18 cellular contexts compared by ENCODE assay signal in genomic region chr11:20015529-20016427, GRCh38.
A peak's percentile ranks its signal among the peaks of the same experiment; 100 is the strongest.
DNase-seq lines count a peak whose midpoint lies in the region; ATAC-seq, FAIRE-seq and TF ChIP-seq lines count a peak whose summit lies in the region.
"Had no signal": no experiment of that assay in that cellular context is flagged by ENCODE, and none has a peak within 500 bp of the region (broad histone marks: within the 10 kb centered on the region; RNA-seq: fewer than 3 reads in every experiment).

No MANE protein-coding gene starts in this region.

- peak in 1 of 2 experiments; percentile 44 for DNase-seq in A549 (ENCODE audit: low read depth in 1 of 2, low spot score in 1 of 2)
- peak; percentile 99 for DNase-seq in NCI-H2029 treated with DMSO at 0.1 percent for 48 hours (lab: John Stamatoyannopoulos, UW)
- no peak for DNase-seq in K562 (ENCODE audit: extremely low read depth in 1 of 4, low spot score in 3 of 4)
- DNase-seq in HuH-7.5 (ENCODE audit: low spot score) = no peak
- no peak for DNase-seq in OCI-M2 (lab: John Stamatoyannopoulos, UW; ENCODE audit: unreplicated experiment)
- DNase-seq: activated CD8-positive, alpha-beta T cell treated with anti-CD3 and anti-CD28 coated beads, Interleukin-2, amount 10 ng/mL, durations not matched to agents 7 days and 5 days; amniotic stem cell; GOT3; mesenchymal stem cell; NCI-H1436 had no signal

- TF ChIP-seq CTCF in A549 (IDR thresholded peaks at IDR 0.05) (no peak), K562 (IDR thresholded peaks at IDR 0.05 in 2 of 3, conservative IDR thresholded peaks at IDR 0.05 in 1 of 3; ENCODE audit: insufficient read depth in 2 of 3, low read depth in 1 of 3, low read length in 3 of 3) (no peak)

- ATAC-seq in A549 (peak in 1 of 2 experiments; percentile 34; a peak in 2 of 6 replicates), K562 (no peak), HG03097 (IDR thresholded peaks at IDR 0.05; ENCODE audit: low FRiP score, unreplicated experiment) (no peak), GM19023 (IDR thresholded peaks at IDR 0.05; ENCODE audit: unreplicated experiment) (no peak)
- ATAC-seq: activated CD8-positive, alpha-beta T cell treated with anti-CD3 and anti-CD28 coated beads, Interleukin-2, amount 10 ng/mL, durations not matched to agents 7 days and 5 days had no signal

- BruUV-seq in K562 (replicated peaks; lab: Mats Ljungman, UMichigan) = no TSS peak

- in situ Hi-C loops in K562 (cut with MboI) = no loop called here

- no peak for TF ChIP-seq EP300 in A549 (IDR thresholded peaks at IDR 0.05)
- TF ChIP-seq EP300 in K562 (IDR thresholded peaks at IDR 0.05; ENCODE audit: low read length) = no peak

- CTCF ChIA-PET in A549 (lab: Yijun Ruan, JAX) = interaction anchor here (0.7 to 3.4 kb wide), 8 partner anchors 8 to 96 kb away, joined by 3 to 13 read pairs (median 4); no protein-coding TSS in a partner anchor
- CTCF ChIA-PET in K562 (lab: Yijun Ruan, JAX; ENCODE audit: low intra/inter-chr PET ratio) = no interaction called here

- H2AFZ ChIP-seq in K562 (ENCODE audit: low read depth, low read length) = no peak overlapping the region

- intact Hi-C loops in K562 (cut with micrococcal nuclease) = no loop called here

- H3K9me1 ChIP-seq in K562 (ENCODE audit: control insufficient read depth, insufficient read depth, low read length) = no peaks in the 10 kb centered on the region

- no peak for FAIRE-seq in A549 (lab: Jason Lieb, UNC)
- FAIRE-seq in K562 (lab: Jason Lieb, UNC) = no peak
- FAIRE-seq in islet of Langerhans (lab: Jason Lieb, UNC) = peak; percentile 88
- FAIRE-seq: D721Med had no signal

- H4K20me1 ChIP-seq in K562 (replicated peaks; ENCODE audit: control insufficient read depth, insufficient read depth, low read length) = no peaks in the 10 kb centered on the region

- H3K4me3 ChIP-seq in A549 = no peak overlapping the region
- no peak overlapping the region for H3K4me3 ChIP-seq in K562
- H3K4me3 ChIP-seq: SK-N-MC, skin epidermis, vagina had no signal

- POLR2A ChIA-PET in A549 (lab: Yijun Ruan, JAX) = no interaction called here
- POLR2A ChIA-PET in K562 (lab: Yijun Ruan, JAX) = no interaction called here

- H3K79me2 ChIP-seq in K562 (ENCODE audit: control insufficient read depth, insufficient read depth, low read length) = no peaks in the 10 kb centered on the region

- H3K9me3 ChIP-seq in A549 (no peaks in the 10 kb centered on the region), K562 (replicated peaks; ENCODE audit: control insufficient read depth, insufficient read depth, low read depth, low read length) (no peaks in the 10 kb centered on the region)
- H3K9me3 ChIP-seq: neutrophil, vagina had no signal

- H3K4me1 ChIP-seq in A549 = peaks cover 66% of the 10 kb centered on the region
- no peaks in the 10 kb centered on the region; a peak in 1 of 5 replicates for H3K4me1 ChIP-seq in K562 (replicated peaks in 1 of 2; ENCODE audit: control insufficient read depth in 2 of 2, insufficient read depth in 2 of 2, low read length in 2 of 2)
- H3K4me1 ChIP-seq: vagina had no signal

- no peaks in the 10 kb centered on the region for H3K36me3 ChIP-seq in K562 (ENCODE audit: control insufficient read depth, insufficient read depth, low read length)
- H3K36me3 ChIP-seq: neutrophil, vagina had no signal

- peaks cover 0 to 2% of the 10 kb centered on the region in 2 experiments; a peak in 1 of 5 replicates for H3K27me3 ChIP-seq in K562 (ENCODE audit: control insufficient read depth in 2 of 2, insufficient read depth in 2 of 2, low read length in 2 of 2)
- H3K27me3 ChIP-seq: vagina had no signal

- WGBS in A549 (ENCODE audit: missing lambda C conversion rate) = 65% methylated on average over 14 of the region's 14 CpGs
- 16% methylated on average over 14 of the region's 14 CpGs for WGBS in K562 (ENCODE audit: insufficient coverage, low coverage, missing lambda C conversion rate)

- H3K27ac ChIP-seq in A549 = peak overlapping the region; percentile 67 to 82
- H3K27ac ChIP-seq in K562 (ENCODE audit: extremely low read depth, low read depth, low read length) = no peak overlapping the region
- H3K27ac ChIP-seq: neutrophil, SK-N-MC, skin epidermis, vagina had no signal

- no peak for TF ChIP-seq RAD21 in A549 (conservative IDR thresholded peaks at IDR 0.05 in 1 of 2, IDR thresholded peaks at IDR 0.05 in 1 of 2)
- TF ChIP-seq RAD21 in K562 (CRISPR knock-in tag; conservative IDR thresholded peaks at IDR 0.05 in 1 of 2, IDR thresholded peaks at IDR 0.05 in 1 of 2) = no peak

- H3K9ac ChIP-seq in K562 (ENCODE audit: insufficient read depth in 1 of 2, low read depth in 2 of 2, low read length in 2 of 2) = no peak overlapping the region

- H3K4me2 ChIP-seq in A549 (peak overlapping the region; percentile 39), K562 (ENCODE audit: insufficient read depth, low read length) (no peak overlapping the region)

- TF ChIP-seq POLR2A in A549 (IDR thresholded peaks at IDR 0.05; ENCODE audit: low read length) (no peak), K562 (conservative IDR thresholded peaks at IDR 0.05) (no peak)

TF ChIP-seq in A549, 52 proteins besides CTCF, POLR2A, EP300 and RAD21:
- TF ChIP-seq, protein P1, sequence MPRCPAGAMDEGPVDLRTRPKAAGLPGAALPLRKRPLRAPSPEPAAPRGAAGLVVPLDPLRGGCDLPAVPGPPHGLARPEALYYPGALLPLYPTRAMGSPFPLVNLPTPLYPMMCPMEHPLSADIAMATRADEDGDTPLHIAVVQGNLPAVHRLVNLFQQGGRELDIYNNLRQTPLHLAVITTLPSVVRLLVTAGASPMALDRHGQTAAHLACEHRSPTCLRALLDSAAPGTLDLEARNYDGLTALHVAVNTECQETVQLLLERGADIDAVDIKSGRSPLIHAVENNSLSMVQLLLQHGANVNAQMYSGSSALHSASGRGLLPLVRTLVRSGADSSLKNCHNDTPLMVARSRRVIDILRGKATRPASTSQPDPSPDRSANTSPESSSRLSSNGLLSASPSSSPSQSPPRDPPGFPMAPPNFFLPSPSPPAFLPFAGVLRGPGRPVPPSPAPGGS (IDR thresholded peaks at IDR 0.05) = no peak
- TF ChIP-seq RFX5 (IDR thresholded peaks at IDR 0.05) = peak; percentile 90; the same call in 1 of the 2 replicates

TF ChIP-seq in K562, 482 proteins besides CTCF, POLR2A, EP300 and RAD21:
- TF ChIP-seq NFIC (IDR thresholded peaks at IDR 0.05) (peak; percentile 52; the same call in 1 of the 2 replicates), ZNF408 (CRISPR knock-in tag; IDR thresholded peaks at IDR 0.05; ENCODE audit: low read depth) (no peak)

Comparison
In these comparisons a context has a peak if more than half of its experiments do, and no peak if none do; other contexts are left out.
1. Of the 35 proteins assayed by ChIP-seq in both K562 and A549: peak only in K562: none; only in A549: RFX5; in both: none; in neither: 34.